In genomic region chr19:40464059-40465024, GRCh38 we compare ENCODE assay signal across 8 cellular contexts. TPM values are rescaled to one million over a fixed set of nuclear protein-coding genes. Genes with fewer than 3 reads are reported as not detected.
DNase-seq lines count a peak whose midpoint lies in the region; ATAC-seq and TF ChIP-seq lines count a peak whose summit lies in the region.

No MANE protein-coding gene starts in this region.

- H3K27me3 ChIP-seq in H7 (ENCODE audit: control insufficient read depth, insufficient read depth, low read length), result peaks cover 29% of the 10 kb centered on the region
- H3K27me3 ChIP-seq in liver (ENCODE audit: control insufficient read depth in 4 of 4, insufficient read depth in 4 of 4, low read length in 3 of 4), result no peaks in the 10 kb centered on the region

- TF ChIP-seq RAD21 in liver (IDR thresholded peaks at IDR 0.05), result peak; percentile 77 to 82

- 21% methylated on average over 11 of the region's 11 CpGs for WGBS in liver

- peak overlapping the region; percentile 61 for H3K4me3 ChIP-seq in AG09309 (ENCODE audit: control insufficient read depth, low read depth, low read length)
- peak overlapping the region; percentile 69 for H3K4me3 ChIP-seq in H7 (ENCODE audit: insufficient read depth, low read depth, low read length)
- H3K4me3 ChIP-seq in liver (ENCODE audit: low read depth in 1 of 3, low read length in 3 of 3), result peak overlapping the region; percentile 65 to 75 (median 73)

- POLR2A ChIA-PET in activated CD4-positive, alpha-beta T cell treated with anti-CD3 and anti-CD28 coated beads, Interleukin-2, amount 10 ng/mL, durations not matched to agents 7 days and 5 days (lab: Charles Lee), result interaction anchor here (0.7 to 1.0 kb wide), 2 partner anchors 9 to 24 kb away, joined by 3 read pairs; no protein-coding TSS in a partner anchor

- H3K27ac ChIP-seq in liver (ENCODE audit: low read depth in 1 of 2, low read length in 2 of 2), result peak overlapping the region; percentile 92 to 96

- peak overlapping the region; percentile 85 for H3K4me3 Mint-ChIP-seq in activated CD4-positive, alpha-beta T cell treated with anti-CD3 and anti-CD28 coated beads, Interleukin-2, amount 10 ng/mL, durations not matched to agents 7 days and 5 days

- ATAC-seq in HG03280 (IDR thresholded peaks at IDR 0.05; ENCODE audit: unreplicated experiment), result no peak

- peaks cover 5 to 51% (median 36%) of the 10 kb centered on the region in 4 donors for H3K4me1 ChIP-seq in liver (ENCODE audit: control insufficient read depth in 4 of 4, insufficient read depth in 4 of 4, low read length in 3 of 4)

- CTCF ChIA-PET in activated CD4-positive, alpha-beta T cell treated with anti-CD3 and anti-CD28 coated beads, Interleukin-2, amount 10 ng/mL, durations not matched to agents 7 days and 5 days (lab: Charles Lee), result interaction anchor here (0.5 to 5.5 kb wide), 22 partner anchors 10 to 673 kb away, joined by 3 to 35 read pairs (median 3); partner anchors contain the start of genes EGLN2 and SERTAD1

- no peaks in the 10 kb centered on the region for H3K9me3 ChIP-seq in liver (ENCODE audit: control insufficient read depth in 4 of 4, low read length in 3 of 4)

- H3K4me1 Mint-ChIP-seq in activated CD4-positive, alpha-beta T cell treated with anti-CD3 and anti-CD28 coated beads, Interleukin-2, amount 10 ng/mL, durations not matched to agents 7 days and 5 days, result peaks cover 36% of the 10 kb centered on the region

- peaks cover 19% of the 10 kb centered on the region for H3K27me3 Mint-ChIP-seq in activated CD4-positive, alpha-beta T cell treated with anti-CD3 and anti-CD28 coated beads, Interleukin-2, amount 10 ng/mL, durations not matched to agents 7 days and 5 days

- TF ChIP-seq CTCF in AG09309 (IDR thresholded peaks at IDR 0.05; ENCODE audit: control insufficient read depth, insufficient read depth, low read depth, low read length, missing control alignments) (peak; percentile 91), liver (IDR thresholded peaks at IDR 0.05; ENCODE audit: low read depth, low read length, missing input control) (peak; percentile 86)

- H3K9ac ChIP-seq in liver (ENCODE audit: low read depth in 1 of 2, low read length in 2 of 2), result peak overlapping the region; percentile 51 to 68

- peak overlapping the region; percentile 87 for H3K27ac Mint-ChIP-seq in activated CD4-positive, alpha-beta T cell treated with anti-CD3 and anti-CD28 coated beads, Interleukin-2, amount 10 ng/mL, durations not matched to agents 7 days and 5 days

- H3K36me3 Mint-ChIP-seq in activated CD4-positive, alpha-beta T cell treated with anti-CD3 and anti-CD28 coated beads, Interleukin-2, amount 10 ng/mL, durations not matched to agents 7 days and 5 days (ENCODE audit: low read depth), result peaks cover 6% of the 10 kb centered on the region

- no peaks in the 10 kb centered on the region for H3K9me3 Mint-ChIP-seq in activated CD4-positive, alpha-beta T cell treated with anti-CD3 and anti-CD28 coated beads, Interleukin-2, amount 10 ng/mL, durations not matched to agents 7 days and 5 days

- H3K36me3 ChIP-seq in H7 (replicated peaks; ENCODE audit: control insufficient read depth, insufficient read depth, low read length) (no peaks in the 10 kb centered on the region), liver (ENCODE audit: control insufficient read depth in 4 of 4, insufficient read depth in 3 of 4, low read depth in 1 of 4, low read length in 3 of 4) (no peaks in the 10 kb centered on the region)

- DNase-seq in AG09309 (ENCODE audit: low read depth) (peak; percentile 73), H7 (peak; percentile 73), NCI-H460 (ENCODE audit: extremely low read depth, low read depth) (peak; percentile 89), dermis blood vessel endothelial cell (peak; percentile 93)
- DNase-seq in activated CD4-positive, alpha-beta T cell treated with anti-CD3 and anti-CD28 coated beads, Interleukin-2, amount 10 ng/mL, durations not matched to agents 7 days and 5 days, result peak; percentile 69
- DNase-seq in stimulated activated CD4-positive, alpha-beta T cell treated with anti-CD3 and anti-CD28 coated beads, Interleukin-2, amount 100 ng/mL, for 4 hours (ENCODE audit: low read depth), result peak; percentile 65

TF ChIP-seq in liver, 16 proteins besides CTCF, POLR2A, EP300 and RAD21 (continues in another document):
- no peak for TF ChIP-seq ZBTB33 (IDR thresholded peaks at IDR 0.05)
- peak; percentile 51 to 66 for TF ChIP-seq JUND (IDR thresholded peaks at IDR 0.05)
- TF ChIP-seq MAX (IDR thresholded peaks at IDR 0.05), result no peak

RNA-seq across cellular contexts. Expression of gene BLVRB, which starts 1.2 kb away (rescaled TPM):
- total RNA-seq in H7 (2014; rRNA removed; shearing (Covaris generic)), result 43.6 and 53.8 TPM in 2 replicates
- total RNA-seq in NCI-H460 (2014; rRNA removed; shearing (Covaris generic)), result 181 and 210 TPM in 2 replicates
- polyA plus RNA-seq in NCI-H460 (2014; cell fraction: nucleus; rRNA removed), result 278 and 371 TPM in 2 replicates
- total RNA-seq in activated CD4-positive, alpha-beta T cell treated with anti-CD3 and anti-CD28 coated beads, Interleukin-2, amount 10 ng/mL, durations not matched to agents 7 days and 5 days, result 10 to 100 TPM; 18.5 to 20.0 TPM
- total RNA-seq in dermis blood vessel endothelial cell, result 43.0 and 58.7 TPM in 2 replicates
- 1,000 to 10,000 TPM in 1 of 2 donors, 100 to 1,000 TPM in 1; 132 to 1,243 TPM for total RNA-seq in liver
- 100 to 1,000 TPM; 192 to 312 TPM for polyA plus RNA-seq in liver

RNA-seq across cellular contexts. Expression of gene SPTBN4, which starts 2.5 kb away (rescaled TPM):
- 0.78 and 1.1 TPM in 2 replicates for total RNA-seq in H7 (2014; rRNA removed; shearing (Covaris generic))
- total RNA-seq in NCI-H460 (2014; rRNA removed; shearing (Covaris generic)), result 0.82 and 2.8 TPM in 2 replicates
- polyA plus RNA-seq in NCI-H460 (2014; cell fraction: nucleus; rRNA removed), result 0.88 and 2.5 TPM in 2 replicates
- total RNA-seq in activated CD4-positive, alpha-beta T cell treated with anti-CD3 and anti-CD28 coated beads, Interleukin-2, amount 10 ng/mL, durations not matched to agents 7 days and 5 days, result under 1 TPM; 0.23 to 0.50 TPM
- total RNA-seq in dermis blood vessel endothelial cell, result 0.05 and 0.17 TPM in 2 replicates
- 1 to 10 TPM in 1 of 2 donors, under 1 TPM in 1; 0.84 to 1.1 TPM for total RNA-seq in liver
- under 1 TPM; 0.13 to 0.40 TPM for polyA plus RNA-seq in liver

RNA-seq across cellular contexts. Expression of gene SERTAD3, which starts 20.2 kb away (rescaled TPM):
- total RNA-seq in H7 (2014; rRNA removed; shearing (Covaris generic)), result 26.0 and 29.9 TPM in 2 replicates
- total RNA-seq in NCI-H460 (2014; rRNA removed; shearing (Covaris generic)), result 12.3 and 17.3 TPM in 2 replicates
- polyA plus RNA-seq in NCI-H460 (2014; cell fraction: nucleus; rRNA removed), result 9.6 and 9.7 TPM in 2 replicates
- total RNA-seq in activated CD4-positive, alpha-beta T cell treated with anti-CD3 and anti-CD28 coated beads, Interleukin-2, amount 10 ng/mL, durations not matched to agents 7 days and 5 days, result 10 to 100 TPM; 10.6 to 10.9 TPM
- total RNA-seq in dermis blood vessel endothelial cell (14.9 and 25.9 TPM in 2 replicates), liver (1 to 10 TPM; 6.9 to 7.0 TPM)
- polyA plus RNA-seq in liver, result 1 to 10 TPM; 6.1 to 8.9 TPM

RNA-seq across cellular contexts. Expression of gene SERTAD1, which starts 38.5 kb away (rescaled TPM):
- 3.7 and 4.4 TPM in 2 replicates for total RNA-seq in H7 (2014; rRNA removed; shearing (Covaris generic))
- total RNA-seq in NCI-H460 (2014; rRNA removed; shearing (Covaris generic)), result 6.3 TPM in 2 replicates
- polyA plus RNA-seq in NCI-H460 (2014; cell fraction: nucleus; rRNA removed), result 6.5 and 6.6 TPM in 2 replicates
- total RNA-seq in activated CD4-positive, alpha-beta T cell treated with anti-CD3 and anti-CD28 coated beads, Interleukin-2, amount 10 ng/mL, durations not matched to agents 7 days and 5 days, result 1 to 10 TPM; 6.2 to 9.7 TPM
- total RNA-seq in dermis blood vessel endothelial cell, result 18.8 and 38.1 TPM in 2 replicates
- 1 to 10 TPM; 3.7 to 6.0 TPM for total RNA-seq in liver
- 1 to 10 TPM; 3.6 to 6.8 TPM for polyA plus RNA-seq in liver

RNA-seq across cellular contexts. Expression of gene PRX, which starts 51.2 kb away (rescaled TPM):
- 5.0 and 10.7 TPM in 2 replicates for total RNA-seq in H7 (2014; rRNA removed; shearing (Covaris generic))
- 2.3 and 2.6 TPM in 2 replicates for total RNA-seq in NCI-H460 (2014; rRNA removed; shearing (Covaris generic))
- polyA plus RNA-seq in NCI-H460 (2014; cell fraction: nucleus; rRNA removed), result 1.2 and 1.9 TPM in 2 replicates
- total RNA-seq in activated CD4-positive, alpha-beta T cell treated with anti-CD3 and anti-CD28 coated beads, Interleukin-2, amount 10 ng/mL, durations not matched to agents 7 days and 5 days, result under 1 TPM; 0.75 to 0.94 TPM
- 1.7 and 2.1 TPM in 2 replicates for total RNA-seq in dermis blood vessel endothelial cell
- 1 to 10 TPM in 1 of 2 donors, under 1 TPM in 1; 0.56 to 1.0 TPM for total RNA-seq in liver
- polyA plus RNA-seq in liver, result under 1 TPM; 0.03 to 0.47 TPM
